In genomic region chr1:81304187-81304586, GRCh38 we compare ENCODE assay signal across 16 cellular contexts.
DNase-seq lines count a peak whose midpoint lies in the region; ATAC-seq, FAIRE-seq and TF ChIP-seq lines count a peak whose summit lies in the region.
"Had no signal": no experiment of that assay in that cellular context is flagged by ENCODE, and none has a peak within 500 bp of the region (broad histone marks: within the 10 kb centered on the region; RNA-seq: fewer than 3 reads in every experiment).

No MANE protein-coding gene starts in this region.

- H3K4me2 ChIP-seq in mammary epithelial cell (ENCODE audit: insufficient read depth, low read depth, low read length) = peak overlapping the region; percentile 31
- H3K4me2 ChIP-seq: BLaER1 had no signal

- BruUV-seq in mammary epithelial cell (replicated peaks; lab: Mats Ljungman, UMichigan) = no TSS peak

- no peaks in the 10 kb centered on the region for H3K4me1 Mint-ChIP-seq in CD8-positive, alpha-beta memory T cell

- CTCF ChIA-PET in BJ (lab: Yijun Ruan, JAX) (no interaction called here), mammary epithelial cell (lab: Charles Lee; ENCODE audit: low non-redundant PET) (no interaction called here)
- CTCF ChIA-PET in CD8-positive, alpha-beta memory T cell (lab: Charles Lee) = no interaction called here

- H3K36me3 Mint-ChIP-seq in CD8-positive, alpha-beta memory T cell = no peaks in the 10 kb centered on the region

- H3K9me3 Mint-ChIP-seq in CD8-positive, alpha-beta memory T cell = peaks cover 0 to 10% (median 5%) of the 10 kb centered on the region in 5 donors

- H3K27me3 ChIP-seq in BJ (ENCODE audit: control insufficient read depth, insufficient read depth, low read length) (no peaks in the 10 kb centered on the region; the same call in none of the 2 replicates), mammary epithelial cell (ENCODE audit: insufficient read depth, low read length) (no peaks in the 10 kb centered on the region)
- no peaks in the 10 kb centered on the region for H3K27me3 ChIP-seq in CD8-positive, alpha-beta memory T cell (ENCODE audit: insufficient read depth, low read length, poor library complexity, severe bottlenecking)
- H3K27me3 ChIP-seq: BLaER1 had no signal

- H3K4me3 Mint-ChIP-seq in CD8-positive, alpha-beta memory T cell = no peak overlapping the region
- H3K4me3 Mint-ChIP-seq: activated CD8-positive, alpha-beta T cell treated with anti-CD3 and anti-CD28 coated beads for 36 hours had no signal

- peaks cover 5% of the 10 kb centered on the region for H3K4me1 ChIP-seq in mammary epithelial cell (ENCODE audit: insufficient read depth, low read length)
- H3K4me1 ChIP-seq in CD8-positive, alpha-beta memory T cell (ENCODE audit: insufficient read depth, low read length) = no peaks in the 10 kb centered on the region
- H3K4me1 ChIP-seq: BLaER1 had no signal

- in situ Hi-C loops in mammary epithelial cell (cut with MboI; ENCODE audit: low sequenced_read_pairs in 2 of 2) = no loop called here

- H3K4me3 ChIP-seq in BJ (ENCODE audit: low read depth, low read length) (no peak overlapping the region), mammary epithelial cell (replicated peaks in 1 of 3; ENCODE audit: insufficient read depth in 1 of 3, low read depth in 2 of 3, low read length in 3 of 3) (no peak overlapping the region)
- no peak overlapping the region for H3K4me3 ChIP-seq in CD8-positive, alpha-beta memory T cell (ENCODE audit: low read length)
- H3K4me3 ChIP-seq: BLaER1 had no signal

- no peak overlapping the region for H2AFZ ChIP-seq in mammary epithelial cell (ENCODE audit: low read depth, low read length)

- no peaks in the 10 kb centered on the region for H3K27me3 Mint-ChIP-seq in CD8-positive, alpha-beta memory T cell
- H3K27me3 Mint-ChIP-seq: activated CD8-positive, alpha-beta T cell treated with anti-CD3 and anti-CD28 coated beads for 36 hours had no signal

- no peak overlapping the region for H3K9ac ChIP-seq in mammary epithelial cell (ENCODE audit: insufficient read depth, low read length)
- H3K9ac ChIP-seq: BLaER1 had no signal

- DNase-seq in BJ (ENCODE audit: low read depth) (peak; percentile 21), HTR-8/SVneo (ENCODE audit: insufficient read length, low spot score) (peak; percentile 48), mammary epithelial cell (peak; percentile 55), iris pigment epithelial cell (ENCODE audit: low read depth) (peak; percentile 39), OCI-M2 (lab: John Stamatoyannopoulos, UW; ENCODE audit: unreplicated experiment) (no peak), DMS153 (lab: John Stamatoyannopoulos, UW) (no peak)
- no peak for DNase-seq in CD8-positive, alpha-beta memory T cell
- DNase-seq: activated CD8-positive, alpha-beta T cell treated with anti-CD3 and anti-CD28 coated beads for 36 hours; anterior cingulate cortex; NCI-H2107; stimulated activated CD4-positive, alpha-beta T cell treated with anti-CD3 and anti-CD28 coated beads, Interleukin-15, amount 100 ng/mL, for 24 hours had no signal

- dilution Hi-C loops in mammary epithelial cell (cut with HindIII; ENCODE audit: low sequenced_read_pairs) = no loop called here

- TF ChIP-seq CTCF in BJ (IDR thresholded peaks at IDR 0.05; ENCODE audit: insufficient read depth, low read depth, low read length) = no peak
- no peak for TF ChIP-seq CTCF in mammary epithelial cell (conservative IDR thresholded peaks at IDR 0.05 in 1 of 2, IDR thresholded peaks at IDR 0.05 in 1 of 2; ENCODE audit: extremely low read depth in 1 of 2, insufficient read depth in 1 of 2, low read depth in 1 of 2, low read length in 2 of 2)

- intact Hi-C loops in mammary epithelial cell (cut with micrococcal nuclease) = no loop called here

- no peaks in the 10 kb centered on the region for H3K36me3 ChIP-seq in BJ (ENCODE audit: control insufficient read depth, insufficient read depth, low read length)
- no peaks in the 10 kb centered on the region for H3K36me3 ChIP-seq in mammary epithelial cell (ENCODE audit: insufficient read depth, low read length)
- H3K36me3 ChIP-seq in CD8-positive, alpha-beta memory T cell (ENCODE audit: insufficient read depth, low read length) = no peaks in the 10 kb centered on the region
- H3K36me3 ChIP-seq: BLaER1 had no signal

- no peaks in the 10 kb centered on the region for H3K9me3 ChIP-seq in mammary epithelial cell (replicated peaks; ENCODE audit: insufficient read depth, low read length)
- H3K9me3 ChIP-seq in CD8-positive, alpha-beta memory T cell (ENCODE audit: low read length) = no peaks in the 10 kb centered on the region
- H3K9me3 ChIP-seq: BLaER1 had no signal

- no peaks in the 10 kb centered on the region for H4K20me1 ChIP-seq in mammary epithelial cell (ENCODE audit: insufficient read depth, low read length)
- H4K20me1 ChIP-seq: BLaER1 had no signal

- FAIRE-seq in HTR-8/SVneo (lab: Jason Lieb, UNC) = no peak
- FAIRE-seq: GM12891, keratinocyte, TTC549 had no signal

- POLR2A ChIA-PET in BJ (lab: Charles Lee) = no interaction called here
- POLR2A ChIA-PET in CD8-positive, alpha-beta memory T cell (lab: Charles Lee) = no interaction called here

- H3K27ac ChIP-seq in mammary epithelial cell (ENCODE audit: insufficient read depth, low read depth, low read length) = no peak overlapping the region
- no peak overlapping the region for H3K27ac ChIP-seq in CD8-positive, alpha-beta memory T cell (ENCODE audit: low read depth, low read length)
- H3K27ac ChIP-seq: BLaER1 had no signal

- ATAC-seq in HG03045 (IDR thresholded peaks at IDR 0.05; ENCODE audit: unreplicated experiment) = no peak
- ATAC-seq: activated CD8-positive, alpha-beta T cell treated with anti-CD3 and anti-CD28 coated beads for 36 hours had no signal

- H3K27ac Mint-ChIP-seq in CD8-positive, alpha-beta memory T cell = no peak overlapping the region
- H3K27ac Mint-ChIP-seq: activated CD8-positive, alpha-beta T cell treated with anti-CD3 and anti-CD28 coated beads for 36 hours had no signal

- H3K79me2 ChIP-seq in mammary epithelial cell (ENCODE audit: insufficient read depth, low read length) = no peaks in the 10 kb centered on the region

Comparison
In these comparisons a context has a peak if more than half of its experiments do, and no peak if none do; other contexts are left out.
1. DNase-seq: peak in BJ (single experiment), HTR-8/SVneo (single experiment), mammary epithelial cell (single experiment) and iris pigment epithelial cell (single experiment); none in OCI-M2 (single experiment), DMS153 (single experiment) and CD8-positive, alpha-beta memory T cell (0 of 5).